10 cellular contexts compared by ENCODE assay signal in the genomic region with DNA sequence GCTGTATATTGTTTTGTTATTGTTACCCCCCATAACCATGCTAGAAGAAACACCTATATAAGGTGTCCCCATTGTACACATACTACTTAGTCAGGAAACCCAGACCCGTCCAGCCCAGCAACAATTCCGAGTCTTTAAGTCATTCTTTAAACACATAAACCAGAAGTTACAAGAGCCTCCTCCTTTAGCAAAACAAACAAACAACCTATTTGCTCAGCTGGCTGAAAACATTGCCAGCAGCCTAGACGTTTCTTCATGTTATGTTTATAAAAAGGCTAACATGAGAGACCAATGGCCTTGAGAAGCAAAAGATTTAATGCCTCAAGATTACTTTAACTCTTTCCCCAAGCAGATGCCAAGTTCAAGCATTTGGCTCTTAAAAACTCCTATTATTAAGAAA. TPM values are rescaled to one million over a fixed set of nuclear protein-coding genes. Genes with fewer than 3 reads are reported as not detected.
A peak's percentile ranks its signal among the peaks of the same experiment; 100 is the strongest.
DNase-seq lines count a peak whose midpoint lies in the region; ATAC-seq and TF ChIP-seq lines count a peak whose summit lies in the region.
"Had no signal": no experiment of that assay in that cellular context is flagged by ENCODE, and none has a peak within 500 bp of the region (broad histone marks: within the 10 kb centered on the region; RNA-seq: fewer than 3 reads in every experiment).

No MANE protein-coding gene starts in this region.

- peak overlapping the region; percentile 21 for H3K27ac Mint-ChIP-seq in activated naive CD4-positive, alpha-beta T cell treated with anti-CD3 and anti-CD28 coated beads, Interleukin-2, amount 10 ng/mL, durations not matched to agents 7 days and 5 days
- peak overlapping the region; percentile 33 for H3K27ac Mint-ChIP-seq in activated naive CD8-positive, alpha-beta T cell treated with anti-CD3 and anti-CD28 coated beads, Interleukin-2, amount 50 U/mL, for 24 hours
- H3K27ac Mint-ChIP-seq in type B pancreatic cell, result peak overlapping the region; percentile 79

- H3K4me3 Mint-ChIP-seq in activated naive CD4-positive, alpha-beta T cell treated with anti-CD3 and anti-CD28 coated beads, Interleukin-2, amount 10 ng/mL, durations not matched to agents 7 days and 5 days, result peak overlapping the region; percentile 66
- H3K4me3 Mint-ChIP-seq in activated naive CD8-positive, alpha-beta T cell treated with anti-CD3 and anti-CD28 coated beads, Interleukin-2, amount 50 U/mL, for 24 hours, result peak overlapping the region; percentile 99
- peak overlapping the region; percentile 77 for H3K4me3 Mint-ChIP-seq in type B pancreatic cell

- peaks cover 81% of the 10 kb centered on the region for H3K4me1 Mint-ChIP-seq in activated naive CD4-positive, alpha-beta T cell treated with anti-CD3 and anti-CD28 coated beads, Interleukin-2, amount 10 ng/mL, durations not matched to agents 7 days and 5 days
- H3K4me1 Mint-ChIP-seq in activated naive CD8-positive, alpha-beta T cell treated with anti-CD3 and anti-CD28 coated beads, Interleukin-2, amount 50 U/mL, for 24 hours, result peaks cover 83% of the 10 kb centered on the region
- peaks cover 60% of the 10 kb centered on the region for H3K4me1 Mint-ChIP-seq in type B pancreatic cell (ENCODE audit: unreplicated experiment)

- H3K4me3 ChIP-seq in right lobe of liver, result peak overlapping the region in 1 of 3 donors; percentile 100

- peaks cover 19% of the 10 kb centered on the region for H3K36me3 Mint-ChIP-seq in activated naive CD4-positive, alpha-beta T cell treated with anti-CD3 and anti-CD28 coated beads, Interleukin-2, amount 10 ng/mL, durations not matched to agents 7 days and 5 days
- H3K36me3 Mint-ChIP-seq in activated naive CD8-positive, alpha-beta T cell treated with anti-CD3 and anti-CD28 coated beads, Interleukin-2, amount 50 U/mL, for 24 hours (ENCODE audit: low read depth), result peaks cover 19% of the 10 kb centered on the region
- peaks cover 5% of the 10 kb centered on the region for H3K36me3 Mint-ChIP-seq in type B pancreatic cell

- WGBS in right lobe of liver (ENCODE audit: insufficient coverage, low coverage, low lambda C conversion rate, missing lambda C conversion rate), result 23% methylated on average over 3 of the region's 3 CpGs

- no peak for DNase-seq in activated naive CD4-positive, alpha-beta T cell treated with anti-CD3 and anti-CD28 coated beads, Interleukin-2, amount 10 ng/mL, durations not matched to agents 7 days and 5 days
- DNase-seq in activated naive CD4-positive, alpha-beta T cell (lab: John Stamatoyannopoulos, UW), result no peak
- DNase-seq in activated naive CD8-positive, alpha-beta T cell treated with anti-CD3 and anti-CD28 coated beads, Interleukin-2, amount 50 U/mL, for 24 hours, result no peak
- no peak for DNase-seq in right lobe of liver
- no peak for DNase-seq in type B pancreatic cell (ENCODE audit: extremely low spot score, unreplicated experiment)
- DNase-seq in Ammon's horn (ENCODE audit: low spot score), result no peak
- DNase-seq: NCI-H526 treated with DMSO at 0.1 percent for 48 hours; stimulated activated CD4-positive, alpha-beta T cell treated with anti-CD3 and anti-CD28 coated beads, Interleukin-12 subunit alpha, Interleukin-12 subunit beta, amount 100 ng/mL, for 4 hours had no signal

- no peak for TF ChIP-seq CTCF in right lobe of liver (IDR thresholded peaks at IDR 0.05)
- TF ChIP-seq CTCF in type B pancreatic cell (conservative IDR thresholded peaks at IDR 0.05), result no peak

- CTCF ChIA-PET in activated naive CD4-positive, alpha-beta T cell treated with anti-CD3 and anti-CD28 coated beads, Interleukin-2, amount 10 ng/mL, durations not matched to agents 7 days and 5 days (lab: Charles Lee), result no interaction called here

- no peak for ATAC-seq in activated naive CD8-positive, alpha-beta T cell treated with anti-CD3 and anti-CD28 coated beads, Interleukin-2, amount 50 U/mL, for 24 hours
- peak in 1 of 4 donors; percentile 2 for ATAC-seq in right lobe of liver
- no peak for ATAC-seq in HG03520 (IDR thresholded peaks at IDR 0.05; ENCODE audit: unreplicated experiment)
- ATAC-seq in HG02623 (IDR thresholded peaks at IDR 0.05; ENCODE audit: unreplicated experiment), result no peak

- no peak for TF ChIP-seq POLR2A in right lobe of liver (IDR thresholded peaks at IDR 0.05)

- peaks cover 0 to 52% (median 15%) of the 10 kb centered on the region in 4 donors for H3K4me1 ChIP-seq in right lobe of liver

- H3K27ac ChIP-seq in right lobe of liver, result peak overlapping the region; percentile 84 to 97 (median 92)

- H3K27me3 ChIP-seq in right lobe of liver, result no peaks in the 10 kb centered on the region

- no peaks in the 10 kb centered on the region for H3K9me3 ChIP-seq in right lobe of liver

- H3K9me3 Mint-ChIP-seq in activated naive CD4-positive, alpha-beta T cell treated with anti-CD3 and anti-CD28 coated beads, Interleukin-2, amount 10 ng/mL, durations not matched to agents 7 days and 5 days, result peaks cover 5% of the 10 kb centered on the region
- no peaks in the 10 kb centered on the region for H3K9me3 Mint-ChIP-seq in activated naive CD8-positive, alpha-beta T cell treated with anti-CD3 and anti-CD28 coated beads, Interleukin-2, amount 50 U/mL, for 24 hours
- H3K9me3 Mint-ChIP-seq in type B pancreatic cell, result peaks cover 6% of the 10 kb centered on the region

- H3K27me3 Mint-ChIP-seq in activated naive CD4-positive, alpha-beta T cell treated with anti-CD3 and anti-CD28 coated beads, Interleukin-2, amount 10 ng/mL, durations not matched to agents 7 days and 5 days, result peaks cover 4% of the 10 kb centered on the region
- H3K27me3 Mint-ChIP-seq in activated naive CD8-positive, alpha-beta T cell treated with anti-CD3 and anti-CD28 coated beads, Interleukin-2, amount 50 U/mL, for 24 hours, result peaks cover 2% of the 10 kb centered on the region
- H3K27me3 Mint-ChIP-seq in type B pancreatic cell, result no peaks in the 10 kb centered on the region

- no peaks in the 10 kb centered on the region for H3K36me3 ChIP-seq in right lobe of liver

- intact Hi-C loops in right lobe of liver (cut with DNase I), result no loop called here

RNA-seq across cellular contexts. Expression of a gene that starts 1.4 kb away (rescaled TPM):
- total RNA-seq in right lobe of liver, result 10 to 100 TPM; 18.5 to 36.9 (median 21.9) TPM
- 34.0 and 43.8 TPM in 2 replicates for total RNA-seq in type B pancreatic cell (ENCODE audit: low replicate concordance)

RNA-seq across cellular contexts. Expression of a gene that starts 1.4 kb away (rescaled TPM):
- 10 to 100 TPM in 3 of 6 experiments, 1 to 10 TPM in 3; 8.8 to 10.6 (median 9.6) TPM for total RNA-seq in right lobe of liver
- total RNA-seq in type B pancreatic cell (ENCODE audit: low replicate concordance), result 32.3 and 33.5 TPM in 2 replicates

Comparison
In these comparisons a context has a peak if more than half of its experiments do, and no peak if none do; other contexts are left out.
1. H3K27ac Mint-ChIP-seq: peak in every context shown above with its lines; median percentile 79 in type B pancreatic cell; 33 in activated naive CD8-positive, alpha-beta T cell treated with anti-CD3 and anti-CD28 coated beads, Interleukin-2, amount 50 U/mL, for 24 hours; 21 in activated naive CD4-positive, alpha-beta T cell treated with anti-CD3 and anti-CD28 coated beads, Interleukin-2, amount 10 ng/mL, durations not matched to agents 7 days and 5 days.